ENCODE assay signal across 15 cellular contexts in genomic region chr5:53019320-53019719, GRCh38. TPM values are rescaled to one million over a fixed set of nuclear protein-coding genes. Genes with fewer than 3 reads are reported as not detected.
DNase-seq lines count a peak whose midpoint lies in the region; ATAC-seq, FAIRE-seq and TF ChIP-seq lines count a peak whose summit lies in the region.
"Had no signal": no experiment of that assay in that cellular context is flagged by ENCODE, and none has a peak within 500 bp of the region (broad histone marks: within the 10 kb centered on the region; RNA-seq: fewer than 3 reads in every experiment).

No MANE protein-coding gene starts in this region.

- H3K27me3 ChIP-seq in astrocyte (ENCODE audit: insufficient read depth, low read length) (no peaks in the 10 kb centered on the region), keratinocyte (ENCODE audit: control insufficient read depth, extremely low read depth, insufficient read depth, low read length) (no peaks in the 10 kb centered on the region)
- H3K27me3 ChIP-seq: ascending aorta had no signal

- DNase-seq in AG10803 (ENCODE audit: low read depth) (peak; percentile 62), M059J (ENCODE audit: low read depth) (peak; percentile 96), astrocyte (ENCODE audit: low read depth) (peak; percentile 82), keratinocyte (ENCODE audit: low read depth, low spot score) (no peak), MV-4-11 (lab: John Stamatoyannopoulos, UW) (no peak), LoVo (ENCODE audit: low spot score) (no peak), cerebellar cortex (ENCODE audit: low spot score) (no peak)
- DNase-seq: CD4-positive, alpha-beta memory T cell; H9; NCI-H2171 had no signal

- no peak overlapping the region for H2AFZ ChIP-seq in astrocyte (ENCODE audit: low read depth, low read length)
- H2AFZ ChIP-seq in keratinocyte (ENCODE audit: control insufficient read depth, low read length), result no peak overlapping the region

- peaks cover 4% of the 10 kb centered on the region for H3K4me1 Mint-ChIP-seq in astrocyte (ENCODE audit: low read depth, unreplicated experiment)
- H3K4me1 Mint-ChIP-seq: CD4-positive, alpha-beta memory T cell; H9; neural crest cell had no signal

- H3K36me3 ChIP-seq in astrocyte (ENCODE audit: insufficient read depth, low read length), result no peaks in the 10 kb centered on the region
- peaks cover 3 to 7% of the 10 kb centered on the region in 2 experiments for H3K36me3 ChIP-seq in keratinocyte (ENCODE audit: control insufficient read depth in 2 of 2, extremely low read depth in 1 of 2, insufficient read depth in 2 of 2, low read length in 2 of 2)
- H3K36me3 ChIP-seq: ascending aorta had no signal

- H3K27me3 Mint-ChIP-seq in astrocyte (ENCODE audit: low read depth, unreplicated experiment), result no peaks in the 10 kb centered on the region
- H3K27me3 Mint-ChIP-seq: type B pancreatic cell had no signal

- H3K4me3 ChIP-seq in AG10803 (ENCODE audit: low read length) (no peak overlapping the region), astrocyte (ENCODE audit: insufficient read depth, low read depth, low read length) (no peak overlapping the region), keratinocyte (ENCODE audit: control insufficient read depth in 2 of 3, extremely low read depth in 1 of 3, insufficient read depth in 2 of 3, low read depth in 1 of 3, low read length in 3 of 3) (no peak overlapping the region)
- H3K4me3 ChIP-seq: ascending aorta had no signal

- H4K20me1 ChIP-seq in astrocyte (ENCODE audit: insufficient read depth, low read length) (no peaks in the 10 kb centered on the region), keratinocyte (ENCODE audit: control insufficient read depth, extremely low read depth, insufficient read depth, low read length) (peaks cover 2% of the 10 kb centered on the region)

- H3K4me2 ChIP-seq in astrocyte (ENCODE audit: low read length) (no peak overlapping the region), keratinocyte (ENCODE audit: control insufficient read depth, extremely low read depth, insufficient read depth, low read depth, low read length) (no peak overlapping the region)

- H3K9me3 Mint-ChIP-seq in astrocyte (ENCODE audit: unreplicated experiment), result peaks cover 2% of the 10 kb centered on the region
- H3K9me3 Mint-ChIP-seq: type B pancreatic cell had no signal

- no peaks in the 10 kb centered on the region for H3K9me1 ChIP-seq in keratinocyte (ENCODE audit: control insufficient read depth, extremely low read depth, insufficient read depth, low read length)

- H3K79me2 ChIP-seq in astrocyte (ENCODE audit: insufficient read depth, low read length), result peaks cover 36% of the 10 kb centered on the region
- H3K79me2 ChIP-seq in keratinocyte (ENCODE audit: control insufficient read depth, insufficient read depth, low read length), result peaks cover 82% of the 10 kb centered on the region

- TF ChIP-seq CTCF in AG10803 (conservative IDR thresholded peaks at IDR 0.05; ENCODE audit: low read length), result peak; percentile 21; the same call in 1 of the 2 replicates
- peak; percentile 19 for TF ChIP-seq CTCF in astrocyte (IDR thresholded peaks at IDR 0.05; ENCODE audit: insufficient read depth, low read depth, low read length)
- peak in 1 of 3 experiments; percentile 8 for TF ChIP-seq CTCF in keratinocyte (optimal IDR thresholded peaks at IDR 0.05 in 1 of 3, IDR thresholded peaks at IDR 0.05 in 1 of 3, conservative IDR thresholded peaks at IDR 0.05 in 1 of 3; ENCODE audit: extremely low read depth in 1 of 3, insufficient read depth in 2 of 3, low read length in 3 of 3)

- H3K9me3 ChIP-seq in astrocyte (ENCODE audit: insufficient read depth, low read depth, low read length) (no peaks in the 10 kb centered on the region), keratinocyte (ENCODE audit: control insufficient read depth, low read depth, low read length) (no peaks in the 10 kb centered on the region)
- H3K9me3 ChIP-seq: ascending aorta had no signal

- H3K4me1 ChIP-seq in astrocyte (ENCODE audit: insufficient read depth, low read length) (peaks cover 7% of the 10 kb centered on the region), keratinocyte (ENCODE audit: control insufficient read depth, extremely low read depth, insufficient read depth, low read length) (peaks cover 22% of the 10 kb centered on the region)
- H3K4me1 ChIP-seq: ascending aorta had no signal

- peak overlapping the region; percentile 56 for H3K27ac Mint-ChIP-seq in astrocyte (ENCODE audit: unreplicated experiment)
- H3K27ac Mint-ChIP-seq: CD4-positive, alpha-beta memory T cell; H9; type B pancreatic cell had no signal

- dilution Hi-C loops in keratinocyte (cut with MboI; ENCODE audit: extremely low pct_ligation_motif_present, low sequenced_read_pairs), result no loop called here

- ATAC-seq in GM19351 (IDR thresholded peaks at IDR 0.05; ENCODE audit: unreplicated experiment), result no peak

- no peak overlapping the region for H3K4me3 Mint-ChIP-seq in astrocyte (ENCODE audit: unreplicated experiment)
- H3K4me3 Mint-ChIP-seq: CD4-positive, alpha-beta memory T cell; H9; neural crest cell; type B pancreatic cell had no signal

- peaks cover 4% of the 10 kb centered on the region for H3K36me3 Mint-ChIP-seq in astrocyte (ENCODE audit: low read depth, unreplicated experiment)
- H3K36me3 Mint-ChIP-seq: CD4-positive, alpha-beta memory T cell; type B pancreatic cell had no signal

- H3K9ac ChIP-seq in astrocyte (ENCODE audit: low read length) (no peak overlapping the region), keratinocyte (ENCODE audit: control insufficient read depth, extremely low read depth, insufficient read depth, low read length) (no peak overlapping the region)

- FAIRE-seq in astrocyte (lab: Jason Lieb, UNC) (peak; percentile 26), keratinocyte (lab: Jason Lieb, UNC) (no peak)

- H3K27ac ChIP-seq in astrocyte (ENCODE audit: low read depth, low read length) (peak overlapping the region; percentile 25), keratinocyte (ENCODE audit: control insufficient read depth, insufficient read depth, low read length) (peak overlapping the region; percentile 19)
- H3K27ac ChIP-seq: ascending aorta, VCaP had no signal

RNA-seq across cellular contexts. Expression of gene ITGA2, which starts 30.2 kb away (rescaled TPM):
- 24.6 and 30.1 TPM in 2 replicates for total RNA-seq in M059J (2014; rRNA removed; shearing (Covaris generic))
- 20.1 and 35.9 TPM in 2 replicates for total RNA-seq in astrocyte
- polyA plus RNA-seq in keratinocyte, result 75.4 to 112 TPM (median 107 TPM) in 3 replicates
- polyA plus RNA-seq in keratinocyte (2011; ENCODE audit: low read depth), result 8.1 TPM
- polyA plus RNA-seq in keratinocyte (2011; cell fraction: cytosol; rRNA removed), result 14.3 and 31.7 TPM in 2 replicates
- 139 and 168 TPM in 2 replicates for polyA plus RNA-seq in keratinocyte (2011; cell fraction: nucleus; rRNA removed)
- polyA plus RNA-seq in keratinocyte (2012; ENCODE audit: low replicate concordance), result 21.1 and 96.1 TPM in 2 replicates
- 143 to 270 TPM (median 175 TPM) in 3 replicates for polyA minus RNA-seq in keratinocyte
- 71.6 TPM for polyA minus RNA-seq in keratinocyte (2011; cell fraction: cytosol; rRNA and poly(A)+ RNA removed)
- 267 and 529 TPM in 2 replicates for polyA minus RNA-seq in keratinocyte (2011; cell fraction: nucleus; rRNA and poly(A)+ RNA removed)

Comparison
In these comparisons a context has a peak if more than half of its experiments do, and no peak if none do; other contexts are left out.
1. DNase-seq: peak in AG10803 (single experiment), M059J (single experiment) and astrocyte (single experiment); none in keratinocyte (single experiment), MV-4-11 (single experiment), LoVo (single experiment) and cerebellar cortex (single experiment).